ENCODE assay signal across 13 cellular contexts in the genomic region with DNA sequence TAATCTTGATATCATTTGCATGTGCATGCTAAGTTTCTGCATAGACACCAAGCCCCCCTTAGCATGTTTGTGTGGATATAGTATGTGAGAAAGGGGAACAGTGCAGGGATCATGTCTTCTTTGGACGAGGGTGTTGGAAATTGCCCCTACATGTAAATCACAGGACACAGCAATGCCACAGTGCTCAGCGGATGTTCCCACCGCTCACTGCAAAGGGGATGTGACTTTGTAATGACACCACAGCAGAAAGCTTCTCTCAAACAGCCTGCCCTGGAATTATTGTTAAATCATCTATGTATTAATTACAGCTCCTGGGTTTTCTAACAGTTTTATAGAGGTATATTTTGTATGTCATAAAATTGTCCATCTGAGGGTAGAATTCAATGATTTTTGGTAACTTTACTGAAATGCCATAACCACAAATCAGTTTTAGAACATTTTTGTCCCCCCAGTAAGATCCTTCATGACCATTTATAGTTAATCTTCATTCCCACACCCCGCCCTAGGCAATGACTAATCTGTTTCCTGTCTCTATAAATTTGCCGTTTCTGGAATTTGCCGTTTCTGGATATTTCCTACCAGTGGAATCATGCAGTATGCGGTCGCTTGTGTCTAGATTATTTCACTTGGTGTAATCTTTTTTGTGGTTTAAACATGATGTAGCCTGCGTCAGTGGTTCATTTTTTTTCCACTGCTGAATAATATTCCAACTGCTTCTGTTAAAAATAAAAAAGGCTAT.
DNase-seq lines count a peak whose midpoint lies in the region; ATAC-seq, FAIRE-seq and TF ChIP-seq lines count a peak whose summit lies in the region.
"Had no signal": no experiment of that assay in that cellular context is flagged by ENCODE, and none has a peak within 500 bp of the region (broad histone marks: within the 10 kb centered on the region; RNA-seq: fewer than 3 reads in every experiment).

No MANE protein-coding gene starts in this region.

- no peaks in the 10 kb centered on the region for H3K27me3 Mint-ChIP-seq in astrocyte (ENCODE audit: low read depth, unreplicated experiment)
- H3K27me3 Mint-ChIP-seq: effector memory CD8-positive, alpha-beta T cell had no signal

- H2AFZ ChIP-seq in astrocyte (ENCODE audit: low read depth, low read length) (no peak overlapping the region), keratinocyte (ENCODE audit: control insufficient read depth, low read length) (no peak overlapping the region)

- H3K4me1 ChIP-seq in astrocyte (ENCODE audit: insufficient read depth, low read length) (peaks cover 37% of the 10 kb centered on the region), keratinocyte (ENCODE audit: control insufficient read depth, extremely low read depth, insufficient read depth, low read length) (peaks cover 46% of the 10 kb centered on the region)
- H3K4me1 ChIP-seq: right lobe of liver, upper lobe of left lung had no signal

- H3K36me3 ChIP-seq in astrocyte (ENCODE audit: insufficient read depth, low read length) (no peaks in the 10 kb centered on the region), keratinocyte (ENCODE audit: control insufficient read depth in 2 of 2, extremely low read depth in 1 of 2, insufficient read depth in 2 of 2, low read length in 2 of 2) (no peaks in the 10 kb centered on the region)
- H3K36me3 ChIP-seq: right lobe of liver, upper lobe of left lung had no signal

- H3K36me3 Mint-ChIP-seq in astrocyte (ENCODE audit: low read depth, unreplicated experiment), result no peaks in the 10 kb centered on the region

- TF ChIP-seq CTCF in AG04449 (IDR thresholded peaks at IDR 0.05; ENCODE audit: insufficient read depth, low read length, missing control alignments), result no peak
- TF ChIP-seq CTCF in astrocyte (IDR thresholded peaks at IDR 0.05; ENCODE audit: insufficient read depth, low read depth, low read length), result no peak
- no peak for TF ChIP-seq CTCF in keratinocyte (optimal IDR thresholded peaks at IDR 0.05 in 1 of 3, IDR thresholded peaks at IDR 0.05 in 1 of 3, conservative IDR thresholded peaks at IDR 0.05 in 1 of 3; ENCODE audit: extremely low read depth in 1 of 3, insufficient read depth in 2 of 3, low read length in 3 of 3)

- no peaks in the 10 kb centered on the region for H3K27me3 ChIP-seq in astrocyte (ENCODE audit: insufficient read depth, low read length)
- H3K27me3 ChIP-seq in keratinocyte (ENCODE audit: control insufficient read depth, extremely low read depth, insufficient read depth, low read length), result no peaks in the 10 kb centered on the region
- H3K27me3 ChIP-seq: right lobe of liver, upper lobe of left lung had no signal

- ATAC-seq in activated CD4-positive, CD25-positive, alpha-beta regulatory T cell treated with anti-CD3 and anti-CD28 coated beads, Interleukin-2, amount 50 U/mL, for 24 hours, result no peak
- ATAC-seq in HG03378 (IDR thresholded peaks at IDR 0.05; ENCODE audit: unreplicated experiment), result no peak
- ATAC-seq: effector memory CD8-positive, alpha-beta T cell; mucosa of descending colon; right lobe of liver had no signal

- H3K4me1 Mint-ChIP-seq in astrocyte (ENCODE audit: low read depth, unreplicated experiment), result peaks cover 39% of the 10 kb centered on the region

- FAIRE-seq in astrocyte (lab: Jason Lieb, UNC) (peak; percentile 37), keratinocyte (lab: Jason Lieb, UNC) (peak; percentile 95)

- H3K9me3 Mint-ChIP-seq in astrocyte (ENCODE audit: unreplicated experiment), result no peaks in the 10 kb centered on the region

- CTCF ChIA-PET in AG04449 (lab: Yijun Ruan, JAX), result interaction anchor here (1.0 to 1.4 kb wide), 2 partner anchors 8 to 185 kb away, joined by 3 read pairs; no protein-coding TSS in a partner anchor

- H3K79me2 ChIP-seq in astrocyte (ENCODE audit: insufficient read depth, low read length) (no peaks in the 10 kb centered on the region), keratinocyte (ENCODE audit: control insufficient read depth, insufficient read depth, low read length) (no peaks in the 10 kb centered on the region)

- no peaks in the 10 kb centered on the region for H4K20me1 ChIP-seq in astrocyte (ENCODE audit: insufficient read depth, low read length)
- no peaks in the 10 kb centered on the region for H4K20me1 ChIP-seq in keratinocyte (ENCODE audit: control insufficient read depth, extremely low read depth, insufficient read depth, low read length)

- H3K27ac ChIP-seq in astrocyte (ENCODE audit: low read depth, low read length) (peak overlapping the region; percentile 93), keratinocyte (ENCODE audit: control insufficient read depth, insufficient read depth, low read length) (peak overlapping the region; percentile 98)
- H3K27ac ChIP-seq: right lobe of liver, upper lobe of left lung had no signal

- H3K4me2 ChIP-seq in astrocyte (ENCODE audit: low read length) (peak overlapping the region; percentile 41), keratinocyte (ENCODE audit: control insufficient read depth, extremely low read depth, insufficient read depth, low read depth, low read length) (peak overlapping the region; percentile 63)

- H3K27ac Mint-ChIP-seq in astrocyte (ENCODE audit: unreplicated experiment), result peak overlapping the region; percentile 96
- H3K27ac Mint-ChIP-seq: effector memory CD8-positive, alpha-beta T cell had no signal

- dilution Hi-C loops in keratinocyte (cut with MboI; ENCODE audit: extremely low pct_ligation_motif_present, low sequenced_read_pairs), result no loop called here

- H3K9me3 ChIP-seq in astrocyte (ENCODE audit: insufficient read depth, low read depth, low read length) (no peaks in the 10 kb centered on the region), keratinocyte (ENCODE audit: control insufficient read depth, low read depth, low read length) (no peaks in the 10 kb centered on the region)
- H3K9me3 ChIP-seq: mucosa of descending colon, right lobe of liver, upper lobe of left lung had no signal

- H3K4me3 ChIP-seq in AG04449 (ENCODE audit: low read depth, low read length) (no peak overlapping the region), astrocyte (ENCODE audit: insufficient read depth, low read depth, low read length) (no peak overlapping the region), keratinocyte (ENCODE audit: control insufficient read depth in 2 of 3, extremely low read depth in 1 of 3, insufficient read depth in 2 of 3, low read depth in 1 of 3, low read length in 3 of 3) (no peak overlapping the region)
- H3K4me3 ChIP-seq: mucosa of descending colon, right lobe of liver, upper lobe of left lung had no signal

- no peak overlapping the region for H3K4me3 Mint-ChIP-seq in astrocyte (ENCODE audit: unreplicated experiment)
- H3K4me3 Mint-ChIP-seq: effector memory CD8-positive, alpha-beta T cell had no signal

- DNase-seq in AG04449 (ENCODE audit: low read depth, low spot score) (peak; percentile 90), HS-27A (ENCODE audit: low read depth) (peak; percentile 83), astrocyte (ENCODE audit: low read depth) (peak; percentile 99), keratinocyte (ENCODE audit: low read depth, low spot score) (peak; percentile 66), NCI-H1092 (lab: John Stamatoyannopoulos, UW) (no peak), DMS53 treated with DMSO at 0.1 percent for 48 hours (lab: John Stamatoyannopoulos, UW; ENCODE audit: unreplicated experiment) (no peak)
- DNase-seq: C1 segment of cervical spinal cord; effector memory CD8-positive, alpha-beta T cell; mucosa of descending colon; right lobe of liver; upper lobe of left lung had no signal

- H3K9ac ChIP-seq in astrocyte (ENCODE audit: low read length), result peak overlapping the region; percentile 70
- H3K9ac ChIP-seq in keratinocyte (ENCODE audit: control insufficient read depth, extremely low read depth, insufficient read depth, low read length), result peak overlapping the region; percentile 70

- POLR2A ChIA-PET in AG04449 (lab: Yijun Ruan, JAX), result interaction anchor here (0.6 kb wide), 1 partner anchor 86 kb away, joined by 3 read pairs; no protein-coding TSS in a partner anchor

- H3K9me1 ChIP-seq in keratinocyte (ENCODE audit: control insufficient read depth, extremely low read depth, insufficient read depth, low read length), result no peaks in the 10 kb centered on the region

Comparison
In these comparisons a context has a peak if more than half of its experiments do, and no peak if none do; other contexts are left out.
1. DNase-seq: peak in AG04449 (single experiment), HS-27A (single experiment), astrocyte (single experiment) and keratinocyte (single experiment); none in NCI-H1092 (single experiment) and DMS53 treated with DMSO at 0.1 percent for 48 hours (single experiment).